ENCODE assay signal across 8 cellular contexts in the genomic region with DNA sequence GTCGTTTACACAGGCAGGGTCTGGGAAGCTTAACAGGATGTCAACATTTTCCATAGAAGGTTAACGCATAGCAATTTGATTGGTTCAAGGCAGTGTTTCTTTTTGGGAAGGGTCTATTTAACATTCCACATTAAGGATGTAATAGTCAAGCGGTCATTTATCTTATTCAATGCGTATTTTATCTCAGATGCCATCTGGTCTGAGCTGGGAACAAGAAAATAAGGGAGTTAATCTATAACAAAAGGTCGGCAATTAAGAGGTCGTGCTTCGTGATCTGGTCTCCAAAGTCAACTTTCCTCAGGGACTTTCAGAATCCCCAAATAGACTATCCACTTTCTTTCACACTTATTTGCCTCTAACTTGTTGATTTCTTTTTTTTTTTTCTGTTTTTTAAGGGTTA. TPM values are rescaled to one million over a fixed set of nuclear protein-coding genes. Genes with fewer than 3 reads are reported as not detected.
DNase-seq lines count a peak whose midpoint lies in the region; ATAC-seq and TF ChIP-seq lines count a peak whose summit lies in the region.

No MANE protein-coding gene starts in this region.

- 55% methylated on average over 7 of the region's 7 CpGs for WGBS in SK-N-SH (ENCODE audit: low lambda C conversion rate)
- WGBS in stomach, 5 donors = 3 to 8% (median 5%) methylated on average over 7 of the region's 7 CpGs

- H3K27ac ChIP-seq in SK-N-SH (ENCODE audit: low read depth in 2 of 2, low read length in 1 of 2) (peak overlapping the region; percentile 68 to 78), iPS-20b (ENCODE audit: low read length) (no peak overlapping the region), stomach (peak overlapping the region in 4 of 5 donors; percentile 93 to 98 (median 96))

- peaks cover 3 to 11% of the 10 kb centered on the region in 2 experiments; a peak in 3 of 4 replicates for H3K4me1 ChIP-seq in SK-N-SH (ENCODE audit: control insufficient read depth in 1 of 2, insufficient read depth in 2 of 2, low read depth in 1 of 2, low read length in 1 of 2)
- peaks cover 27% of the 10 kb centered on the region for H3K4me1 ChIP-seq in iPS-20b (ENCODE audit: insufficient read depth, low read length)
- H3K4me1 ChIP-seq in stomach = peaks cover 17 to 55% (median 38%) of the 10 kb centered on the region in 4 donors

- H3K4me1 Mint-ChIP-seq in activated CD8-positive, alpha-beta T cell treated with anti-CD3 and anti-CD28 coated beads for 36 hours (ENCODE audit: low read depth) = peaks cover 53% of the 10 kb centered on the region

- no peak for TF ChIP-seq CTCF in SK-N-SH (IDR thresholded peaks at IDR 0.05)
- no peak for TF ChIP-seq CTCF in activated CD8-positive, alpha-beta T cell treated with anti-CD3 and anti-CD28 coated beads for 36 hours (IDR thresholded peaks at IDR 0.05)
- TF ChIP-seq CTCF in stomach (IDR thresholded peaks at IDR 0.05) = no peak

- H3F3A ChIP-seq in SK-N-SH (replicated peaks; ENCODE audit: insufficient read depth) = no peaks in the 10 kb centered on the region

- peaks cover 53% of the 10 kb centered on the region for H3K36me3 Mint-ChIP-seq in activated CD8-positive, alpha-beta T cell treated with anti-CD3 and anti-CD28 coated beads for 36 hours (ENCODE audit: low read depth)

- no peaks in the 10 kb centered on the region for H3K27me3 Mint-ChIP-seq in activated CD8-positive, alpha-beta T cell treated with anti-CD3 and anti-CD28 coated beads for 36 hours

- peaks cover 39% of the 10 kb centered on the region for H3K79me2 ChIP-seq in SK-N-SH (ENCODE audit: insufficient read depth)

- H3K36me3 ChIP-seq in SK-N-SH (replicated peaks in 1 of 2; ENCODE audit: control insufficient read depth in 1 of 2, insufficient read depth in 2 of 2, low read length in 1 of 2) (peaks cover 10 to 15% of the 10 kb centered on the region in 2 experiments), iPS-20b (ENCODE audit: insufficient read depth, low read depth, low read length) (peaks cover 32% of the 10 kb centered on the region), stomach (peaks cover 0 to 21% (median 16%) of the 10 kb centered on the region in 4 donors)

- no peaks in the 10 kb centered on the region for H3K9me2 ChIP-seq in SK-N-SH

- H3K9me3 ChIP-seq in SK-N-SH (no peaks in the 10 kb centered on the region), iPS-20b (ENCODE audit: insufficient read depth, low read depth, low read length) (no peaks in the 10 kb centered on the region), stomach (no peaks in the 10 kb centered on the region)

- H3K27me3 ChIP-seq in SK-N-SH (ENCODE audit: insufficient read depth) (no peaks in the 10 kb centered on the region), iPS-20b (ENCODE audit: insufficient read depth, low read length) (no peaks in the 10 kb centered on the region), stomach (no peaks in the 10 kb centered on the region)

- H2AFZ ChIP-seq in SK-N-SH (ENCODE audit: low read depth) = peak overlapping the region; percentile 99

- intact Hi-C loops in activated CD8-positive, alpha-beta T cell treated with anti-CD3 and anti-CD28 coated beads for 36 hours (cut with micrococcal nuclease) = no loop called here
- intact Hi-C loops in stomach (cut with DNase I; ENCODE audit: low total_unique reads) = no loop called here

- H3K4me3 Mint-ChIP-seq in activated CD8-positive, alpha-beta T cell treated with anti-CD3 and anti-CD28 coated beads for 36 hours = peak overlapping the region; percentile 88

- H3K4me3 ChIP-seq in SK-N-SH (ENCODE audit: low read depth in 2 of 2, low read length in 1 of 2) = peak overlapping the region; percentile 67 to 73
- peak overlapping the region; percentile 100 for H3K4me3 ChIP-seq in iPS-20b (ENCODE audit: low read length)
- H3K4me3 ChIP-seq in stomach = peak overlapping the region; percentile 63 to 81 (median 66)

- H3K4me2 ChIP-seq in SK-N-SH = peak overlapping the region; percentile 78

- no peak for DNase-seq in SK-N-SH
- DNase-seq in activated CD8-positive, alpha-beta T cell treated with anti-CD3 and anti-CD28 coated beads for 36 hours = no peak
- DNase-seq in stomach = no peak
- no peak for DNase-seq in RPMI8226
- DNase-seq in AG08395 (ENCODE audit: low spot score) = no peak

- H4K20me1 ChIP-seq in SK-N-SH (ENCODE audit: insufficient read depth) = peaks cover 5% of the 10 kb centered on the region; the same call in 1 of the 2 replicates

- TF ChIP-seq EP300 in SK-N-SH (IDR thresholded peaks at IDR 0.05; ENCODE audit: borderline replicate concordance in 1 of 2, low read depth in 1 of 2, low read length in 1 of 2) (no peak), stomach (IDR thresholded peaks at IDR 0.05) (no peak)

- no peak for TF ChIP-seq RAD21 in SK-N-SH (IDR thresholded peaks at IDR 0.05; ENCODE audit: low read length)

- H3K9ac ChIP-seq in SK-N-SH (peak overlapping the region; percentile 69), iPS-20b (ENCODE audit: low read depth, low read length) (peak overlapping the region; percentile 95; the same call in 1 of the 2 replicates)

- POLR2A ChIA-PET in SK-N-SH (lab: Yijun Ruan, JAX) = interaction anchor here (1.0 kb wide), 1 partner anchor 81 kb away, joined by 3 read pairs; no protein-coding TSS in a partner anchor
- POLR2A ChIA-PET in activated CD8-positive, alpha-beta T cell treated with anti-CD3 and anti-CD28 coated beads for 36 hours (lab: Charles Lee) = interaction anchor here (0.7 to 2.3 kb wide), 13 partner anchors 8 to 272 kb away, joined by 3 to 10 read pairs (median 3); no protein-coding TSS in a partner anchor

- ATAC-seq in SK-N-SH treated with all-trans-retinoic acid at 6 μM for 48 hours (no peak), HG03095 (IDR thresholded peaks at IDR 0.05; ENCODE audit: unreplicated experiment) (no peak)
- no peak for ATAC-seq in activated CD8-positive, alpha-beta T cell treated with anti-CD3 and anti-CD28 coated beads for 36 hours

- peaks cover 19% of the 10 kb centered on the region for H3K9me3 Mint-ChIP-seq in activated CD8-positive, alpha-beta T cell treated with anti-CD3 and anti-CD28 coated beads for 36 hours

- H3K27ac Mint-ChIP-seq in activated CD8-positive, alpha-beta T cell treated with anti-CD3 and anti-CD28 coated beads for 36 hours = peak overlapping the region; percentile 98

- CTCF ChIA-PET in SK-N-SH (lab: Yijun Ruan, JAX) = interaction anchor here (0.7 to 1.9 kb wide), 3 partner anchors 9 to 305 kb away, joined by 3 to 5 read pairs (median 4); no protein-coding TSS in a partner anchor
- CTCF ChIA-PET in activated CD8-positive, alpha-beta T cell treated with anti-CD3 and anti-CD28 coated beads for 36 hours (lab: Charles Lee) = interaction anchor here (0.6 to 3.8 kb wide), 5 partner anchors 10 to 336 kb away, joined by 3 to 17 read pairs (median 5); no protein-coding TSS in a partner anchor

- no peak for TF ChIP-seq POLR2A in stomach (IDR thresholded peaks at IDR 0.05)

TF ChIP-seq in SK-N-SH, 30 proteins besides CTCF, POLR2A, EP300 and RAD21 (continues in another document):
- TF ChIP-seq, protein P1, sequence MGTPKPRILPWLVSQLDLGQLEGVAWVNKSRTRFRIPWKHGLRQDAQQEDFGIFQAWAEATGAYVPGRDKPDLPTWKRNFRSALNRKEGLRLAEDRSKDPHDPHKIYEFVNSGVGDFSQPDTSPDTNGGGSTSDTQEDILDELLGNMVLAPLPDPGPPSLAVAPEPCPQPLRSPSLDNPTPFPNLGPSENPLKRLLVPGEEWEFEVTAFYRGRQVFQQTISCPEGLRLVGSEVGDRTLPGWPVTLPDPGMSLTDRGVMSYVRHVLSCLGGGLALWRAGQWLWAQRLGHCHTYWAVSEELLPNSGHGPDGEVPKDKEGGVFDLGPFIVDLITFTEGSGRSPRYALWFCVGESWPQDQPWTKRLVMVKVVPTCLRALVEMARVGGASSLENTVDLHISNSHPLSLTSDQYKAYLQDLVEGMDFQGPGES (IDR thresholded peaks at IDR 0.05; ENCODE audit: low read depth, low read length) = no peak
- TF ChIP-seq JUND (IDR thresholded peaks at IDR 0.05) = no peak
- no peak for TF ChIP-seq RXRA (IDR thresholded peaks at IDR 0.05; ENCODE audit: borderline replicate concordance, low read depth)
- TF ChIP-seq, protein P2, sequence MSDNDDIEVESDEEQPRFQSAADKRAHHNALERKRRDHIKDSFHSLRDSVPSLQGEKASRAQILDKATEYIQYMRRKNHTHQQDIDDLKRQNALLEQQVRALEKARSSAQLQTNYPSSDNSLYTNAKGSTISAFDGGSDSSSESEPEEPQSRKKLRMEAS (IDR thresholded peaks at IDR 0.05; ENCODE audit: low read depth) = no peak
- no peak for TF ChIP-seq TCF12 (IDR thresholded peaks at IDR 0.05)

TF ChIP-seq in SK-N-SH treated with all-trans-retinoic acid at 6 μM for 48 hours, 23 proteins besides CTCF, POLR2A, EP300 and RAD21:
- TF ChIP-seq CSDC2 (CRISPR knock-in tag; IDR thresholded peaks at IDR 0.05) = no peak

RNA-seq across cellular contexts. Expression of a gene that starts 0.6 kb away (rescaled TPM):
- polyA plus RNA-seq in SK-N-SH (2012; rRNA removed) (4.9 and 7.7 TPM in 2 replicates), stomach (10 to 100 TPM; 15.4 to 32.0 (median 25.8) TPM)
- 7.4 and 9.7 TPM in 2 replicates for polyA plus RNA-seq in SK-N-SH (2012; cell fraction: cytosol; rRNA removed)
- 3.6 and 7.0 TPM in 2 replicates for polyA plus RNA-seq in SK-N-SH (2012; cell fraction: nucleus; rRNA removed)
- total RNA-seq in activated CD8-positive, alpha-beta T cell treated with anti-CD3 and anti-CD28 coated beads for 36 hours = 10 to 100 TPM; 70.8 to 83.3 TPM
- total RNA-seq in stomach = 100 to 1,000 TPM in 2 of 5 donors, 10 to 100 TPM in 3; 48.1 to 255 (median 80.0) TPM
